ENCODE assay signal across 9 cellular contexts in the genomic region with DNA sequence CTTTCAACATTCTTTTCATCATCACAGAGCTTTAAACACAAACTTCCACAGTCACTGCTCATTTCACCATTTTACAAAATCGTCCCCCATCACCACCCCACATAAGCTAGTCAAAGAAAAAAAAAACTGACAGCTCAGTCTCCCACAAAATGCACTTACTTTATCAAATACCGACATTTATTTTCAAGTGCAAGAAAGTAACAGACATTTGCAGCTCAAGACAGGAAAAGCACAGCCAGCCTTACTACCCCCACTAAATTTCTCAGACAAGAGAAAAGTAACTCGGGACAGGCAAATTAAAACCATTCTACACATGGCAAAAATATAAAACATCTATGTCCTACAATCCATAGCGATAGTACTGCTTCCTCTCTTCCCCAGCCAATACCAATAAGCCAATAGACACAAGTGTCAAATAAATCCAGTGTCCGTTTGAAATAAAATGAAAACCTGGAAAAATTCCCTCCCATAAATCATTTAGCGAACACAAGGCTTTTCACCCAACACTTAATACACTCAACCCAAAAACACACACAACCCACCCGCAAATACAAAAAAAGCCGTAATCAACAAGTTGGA. TPM values are rescaled to one million over a fixed set of nuclear protein-coding genes. Genes with fewer than 3 reads are reported as not detected.
DNase-seq lines count a peak whose midpoint lies in the region; FAIRE-seq and TF ChIP-seq lines count a peak whose summit lies in the region.
"Had no signal": no experiment of that assay in that cellular context is flagged by ENCODE, and none has a peak within 500 bp of the region (broad histone marks: within the 10 kb centered on the region; RNA-seq: fewer than 3 reads in every experiment).

No MANE protein-coding gene starts in this region.

- peaks cover 2% of the 10 kb centered on the region for H3K27me3 Mint-ChIP-seq in T-helper 1 cell treated with Interleukin-12 subunit alpha and Interleukin-12 subunit beta and Interleukin-4 antibody, amounts not matched to agents 30 μg/mL and 1 μg/mL, for 36 hours (ENCODE audit: low read depth)
- no peaks in the 10 kb centered on the region for H3K27me3 Mint-ChIP-seq in activated T-helper 2 cell treated with anti-CD3 and anti-CD28 coated beads, Interferon-gamma antibody, Interleukin-2, Interleukin-4, amounts not matched to agents 10 μg/mL and 5 μg/mL and 100 μg/mL, durations not matched to agents 14 hours and 24 hours and 36 hours (ENCODE audit: low read depth)

- H3K4me2 ChIP-seq in keratinocyte (ENCODE audit: control insufficient read depth, extremely low read depth, insufficient read depth, low read depth, low read length), result peak overlapping the region; percentile 93

- H3K27ac ChIP-seq in keratinocyte (ENCODE audit: control insufficient read depth, insufficient read depth, low read length), result peak overlapping the region; percentile 86
- H3K27ac ChIP-seq in suprapubic skin, result peak overlapping the region; percentile 93

- peaks cover 30% of the 10 kb centered on the region for H3K36me3 Mint-ChIP-seq in T-helper 1 cell treated with Interleukin-12 subunit alpha and Interleukin-12 subunit beta and Interleukin-4 antibody, amounts not matched to agents 30 μg/mL and 1 μg/mL, for 36 hours (ENCODE audit: low read depth)
- peaks cover 57% of the 10 kb centered on the region for H3K36me3 Mint-ChIP-seq in activated T-helper 2 cell treated with anti-CD3 and anti-CD28 coated beads, Interferon-gamma antibody, Interleukin-2, Interleukin-4, amounts not matched to agents 10 μg/mL and 5 μg/mL and 100 μg/mL, durations not matched to agents 14 hours and 24 hours and 36 hours (ENCODE audit: low read depth)

- no peak for TF ChIP-seq EP300 in suprapubic skin (IDR thresholded peaks at IDR 0.05)

- 4% methylated on average over 8 of the region's 8 CpGs for WGBS in suprapubic skin

- H3K9me1 ChIP-seq in keratinocyte (ENCODE audit: control insufficient read depth, extremely low read depth, insufficient read depth, low read length), result no peaks in the 10 kb centered on the region

- H3K4me1 ChIP-seq in keratinocyte (ENCODE audit: control insufficient read depth, extremely low read depth, insufficient read depth, low read length) (peaks cover 25% of the 10 kb centered on the region), suprapubic skin (peaks cover 32% of the 10 kb centered on the region)

- no peak for FAIRE-seq in keratinocyte (lab: Jason Lieb, UNC)
- FAIRE-seq: TTC549 had no signal

- dilution Hi-C loops in keratinocyte (cut with MboI; ENCODE audit: extremely low pct_ligation_motif_present, low sequenced_read_pairs), result no loop called here

- DNase-seq in T-helper 1 cell, result no peak
- DNase-seq in activated T-helper 2 cell treated with anti-CD3 and anti-CD28 coated beads, Interferon-gamma antibody, Interleukin-2, Interleukin-4, amounts not matched to agents 10 μg/mL and 5 μg/mL and 100 μg/mL, durations not matched to agents 14 hours and 24 hours and 36 hours (ENCODE audit: low spot score), result no peak
- no peak for DNase-seq in keratinocyte (ENCODE audit: low read depth, low spot score)
- no peak for DNase-seq in suprapubic skin (ENCODE audit: low spot score in 2 of 2)
- DNase-seq in HCEC 1CT, result no peak
- no peak for DNase-seq in NCI-H2227 (lab: John Stamatoyannopoulos, UW; ENCODE audit: unreplicated experiment)
- DNase-seq in GDM1 (lab: John Stamatoyannopoulos, UW), result no peak

- H3K9me3 ChIP-seq in keratinocyte (ENCODE audit: control insufficient read depth, low read depth, low read length), result no peaks in the 10 kb centered on the region
- no peaks in the 10 kb centered on the region for H3K9me3 ChIP-seq in suprapubic skin

- H3K36me3 ChIP-seq in keratinocyte (ENCODE audit: control insufficient read depth in 2 of 2, extremely low read depth in 1 of 2, insufficient read depth in 2 of 2, low read length in 2 of 2) (no peaks in the 10 kb centered on the region), suprapubic skin (no peaks in the 10 kb centered on the region)

- no peak for TF ChIP-seq POLR2A in suprapubic skin (IDR thresholded peaks at IDR 0.05)

- peaks cover 55% of the 10 kb centered on the region for H3K79me2 ChIP-seq in keratinocyte (ENCODE audit: control insufficient read depth, insufficient read depth, low read length)

- H3K9me3 Mint-ChIP-seq in T-helper 1 cell treated with Interleukin-12 subunit alpha and Interleukin-12 subunit beta and Interleukin-4 antibody, amounts not matched to agents 30 μg/mL and 1 μg/mL, for 36 hours, result no peaks in the 10 kb centered on the region
- H3K9me3 Mint-ChIP-seq in activated T-helper 2 cell treated with anti-CD3 and anti-CD28 coated beads, Interferon-gamma antibody, Interleukin-2, Interleukin-4, amounts not matched to agents 10 μg/mL and 5 μg/mL and 100 μg/mL, durations not matched to agents 14 hours and 24 hours and 36 hours, result no peaks in the 10 kb centered on the region

- peaks cover 49% of the 10 kb centered on the region for H3K4me1 Mint-ChIP-seq in T-helper 1 cell treated with Interleukin-12 subunit alpha and Interleukin-12 subunit beta and Interleukin-4 antibody, amounts not matched to agents 30 μg/mL and 1 μg/mL, for 36 hours (ENCODE audit: low read depth)
- H3K4me1 Mint-ChIP-seq in activated T-helper 2 cell treated with anti-CD3 and anti-CD28 coated beads, Interferon-gamma antibody, Interleukin-2, Interleukin-4, amounts not matched to agents 10 μg/mL and 5 μg/mL and 100 μg/mL, durations not matched to agents 14 hours and 24 hours and 36 hours (ENCODE audit: low read depth), result peaks cover 55% of the 10 kb centered on the region

- no peak overlapping the region for H2AFZ ChIP-seq in keratinocyte (ENCODE audit: control insufficient read depth, low read length)

- H3K27ac Mint-ChIP-seq in T-helper 1 cell treated with Interleukin-12 subunit alpha and Interleukin-12 subunit beta and Interleukin-4 antibody, amounts not matched to agents 30 μg/mL and 1 μg/mL, for 36 hours, result peak overlapping the region; percentile 97
- peak overlapping the region; percentile 73 for H3K27ac Mint-ChIP-seq in activated T-helper 2 cell treated with anti-CD3 and anti-CD28 coated beads, Interferon-gamma antibody, Interleukin-2, Interleukin-4, amounts not matched to agents 10 μg/mL and 5 μg/mL and 100 μg/mL, durations not matched to agents 14 hours and 24 hours and 36 hours

- H3K4me3 ChIP-seq in keratinocyte (ENCODE audit: control insufficient read depth in 2 of 3, extremely low read depth in 1 of 3, insufficient read depth in 2 of 3, low read depth in 1 of 3, low read length in 3 of 3), result peak overlapping the region; percentile 84 to 96 (median 96)
- peak overlapping the region; percentile 94 for H3K4me3 ChIP-seq in suprapubic skin

- peak overlapping the region; percentile 98 for H3K4me3 Mint-ChIP-seq in T-helper 1 cell treated with Interleukin-12 subunit alpha and Interleukin-12 subunit beta and Interleukin-4 antibody, amounts not matched to agents 30 μg/mL and 1 μg/mL, for 36 hours
- H3K4me3 Mint-ChIP-seq in activated T-helper 2 cell treated with anti-CD3 and anti-CD28 coated beads, Interferon-gamma antibody, Interleukin-2, Interleukin-4, amounts not matched to agents 10 μg/mL and 5 μg/mL and 100 μg/mL, durations not matched to agents 14 hours and 24 hours and 36 hours (ENCODE audit: low read depth), result peak overlapping the region; percentile 93

- intact Hi-C loops in activated T-helper 2 cell treated with anti-CD3 and anti-CD28 coated beads, Interferon-gamma antibody, Interleukin-2, Interleukin-4, amounts not matched to agents 10 μg/mL and 5 μg/mL and 100 μg/mL, durations not matched to agents 14 hours and 24 hours and 36 hours (cut with micrococcal nuclease), result loop anchor here (1.0 to 2.0 kb wide), 6 partner anchors 19 to 571 kb away; no protein-coding TSS in a partner anchor

- H4K20me1 ChIP-seq in keratinocyte (ENCODE audit: control insufficient read depth, extremely low read depth, insufficient read depth, low read length), result peaks cover 11% of the 10 kb centered on the region

- H3K27me3 ChIP-seq in keratinocyte (ENCODE audit: control insufficient read depth, extremely low read depth, insufficient read depth, low read length) (no peaks in the 10 kb centered on the region), suprapubic skin (no peaks in the 10 kb centered on the region)

- no peak for TF ChIP-seq CTCF in keratinocyte (optimal IDR thresholded peaks at IDR 0.05 in 1 of 3, IDR thresholded peaks at IDR 0.05 in 1 of 3, conservative IDR thresholded peaks at IDR 0.05 in 1 of 3; ENCODE audit: extremely low read depth in 1 of 3, insufficient read depth in 2 of 3, low read length in 3 of 3)
- no peak for TF ChIP-seq CTCF in suprapubic skin (IDR thresholded peaks at IDR 0.05)

- peak overlapping the region; percentile 92 for H3K9ac ChIP-seq in keratinocyte (ENCODE audit: control insufficient read depth, extremely low read depth, insufficient read depth, low read length)

RNA-seq across cellular contexts. Expression of a gene that starts 0.5 kb away (rescaled TPM):
- total RNA-seq in activated T-helper 2 cell treated with anti-CD3 and anti-CD28 coated beads, Interferon-gamma antibody, Interleukin-2, Interleukin-4, amounts not matched to agents 10 μg/mL and 5 μg/mL and 100 μg/mL, durations not matched to agents 14 hours and 24 hours and 36 hours, result 78.1 and 78.3 TPM in 2 replicates
- 5.3 to 8.8 TPM (median 5.7 TPM) in 3 replicates for polyA plus RNA-seq in keratinocyte
- 5.0 TPM for polyA plus RNA-seq in keratinocyte (2011; ENCODE audit: low read depth)
- polyA plus RNA-seq in keratinocyte (2011; cell fraction: cytosol; rRNA removed), result 5.3 and 9.5 TPM in 2 replicates
- 6.6 and 8.5 TPM in 2 replicates for polyA plus RNA-seq in keratinocyte (2011; cell fraction: nucleus; rRNA removed)
- 6.1 and 9.1 TPM in 2 replicates for polyA plus RNA-seq in keratinocyte (2012; ENCODE audit: low replicate concordance)
- 1.1 to 6.6 TPM (median 4.3 TPM) in 3 replicates for polyA minus RNA-seq in keratinocyte
- polyA minus RNA-seq in keratinocyte (2011; cell fraction: cytosol; rRNA and poly(A)+ RNA removed), result 5.9 TPM
- polyA minus RNA-seq in keratinocyte (2011; cell fraction: nucleus; rRNA and poly(A)+ RNA removed), result 3.8 and 7.0 TPM in 2 replicates
- 10 to 100 TPM; 11.4 to 13.8 (median 12.2) TPM for total RNA-seq in suprapubic skin
